In genomic region chr1:61114178-61114870, GRCh38 we compare ENCODE assay signal across 11 cellular contexts. TPM values are rescaled to one million over a fixed set of nuclear protein-coding genes. Genes with fewer than 3 reads are reported as not detected.
DNase-seq lines count a peak whose midpoint lies in the region; ATAC-seq, FAIRE-seq and TF ChIP-seq lines count a peak whose summit lies in the region.
"Had no signal": no experiment of that assay in that cellular context is flagged by ENCODE, and none has a peak within 500 bp of the region (broad histone marks: within the 10 kb centered on the region; RNA-seq: fewer than 3 reads in every experiment).

No MANE protein-coding gene starts in this region.

- H3K4me3 Mint-ChIP-seq in activated naive CD8-positive, alpha-beta T cell treated with anti-CD3 and anti-CD28 coated beads for 36 hours, result no peak overlapping the region
- no peak overlapping the region for H3K4me3 Mint-ChIP-seq in activated T-helper 17 cell treated with anti-CD3 and anti-CD28 coated beads, Interleukin-2, amount 50 U/mL, for 72 hours
- H3K4me3 Mint-ChIP-seq: CD8-positive, alpha-beta T cell had no signal

- no peak overlapping the region for H4K91ac ChIP-seq in H1 (replicated peaks; ENCODE audit: insufficient read length, low read length)

- H4K20me1 ChIP-seq in H1 (replicated peaks in 1 of 2; ENCODE audit: control insufficient read depth in 1 of 2, insufficient read depth in 2 of 2, low read length in 2 of 2), result no peaks in the 10 kb centered on the region

- H4K8ac ChIP-seq in H1 (ENCODE audit: extremely low read depth, insufficient read depth, low read length), result no peak overlapping the region

- no peaks in the 10 kb centered on the region for H3K9me3 Mint-ChIP-seq in activated naive CD8-positive, alpha-beta T cell treated with anti-CD3 and anti-CD28 coated beads for 36 hours
- H3K9me3 Mint-ChIP-seq in activated T-helper 17 cell treated with anti-CD3 and anti-CD28 coated beads, Interleukin-2, amount 50 U/mL, for 72 hours, result no peaks in the 10 kb centered on the region
- H3K9me3 Mint-ChIP-seq: CD8-positive, alpha-beta T cell had no signal

- no peak overlapping the region for H3K56ac ChIP-seq in H1 (replicated peaks; ENCODE audit: insufficient read length, low read depth, low read length)

- 95% methylated on average over 3 of the region's 3 CpGs; no CpG with 5 or more reads in 1 of the 2 experiments for WGBS in H1 (ENCODE audit: extremely low coverage in 1 of 2, insufficient coverage in 1 of 2, insufficient read length in 1 of 2, insufficient replicate concordance in 2 of 2, low coverage in 1 of 2, low lambda C conversion rate in 2 of 2, missing lambda C conversion rate in 1 of 2), 2 experiments
- 64% methylated on average over 3 of the region's 3 CpGs for WGBS in right lobe of liver (ENCODE audit: insufficient coverage, low coverage, low lambda C conversion rate, missing lambda C conversion rate)

- H3K9ac ChIP-seq in H1 (replicated peaks in 1 of 4; ENCODE audit: extremely low read depth in 1 of 4, low read depth in 3 of 4, low read length in 3 of 4), result no peak overlapping the region

- H3K79me1 ChIP-seq in H1 (ENCODE audit: low read depth, low read length), result no peaks in the 10 kb centered on the region

- no peak overlapping the region for H2AFZ ChIP-seq in H1 (ENCODE audit: low read length)

- TF ChIP-seq EP300 in H1 (IDR thresholded peaks at IDR 0.05; ENCODE audit: borderline replicate concordance in 1 of 2, low read depth in 2 of 2, low read length in 2 of 2), result no peak

- H3K27ac Mint-ChIP-seq in activated naive CD8-positive, alpha-beta T cell treated with anti-CD3 and anti-CD28 coated beads for 36 hours, result no peak overlapping the region
- H3K27ac Mint-ChIP-seq in activated T-helper 17 cell treated with anti-CD3 and anti-CD28 coated beads, Interleukin-2, amount 50 U/mL, for 72 hours, result no peak overlapping the region
- H3K27ac Mint-ChIP-seq: CD8-positive, alpha-beta T cell had no signal

- H4K5ac ChIP-seq in H1 (ENCODE audit: insufficient read length, low read depth, low read length), result no peak overlapping the region

- no peak overlapping the region for H2BK15ac ChIP-seq in H1 (ENCODE audit: low read length)

- no peaks in the 10 kb centered on the region for H3K9me3 ChIP-seq in HEK293 (ENCODE audit: control insufficient read depth, insufficient read depth, low read depth, low read length)
- H3K9me3 ChIP-seq in H1 (ENCODE audit: insufficient read depth in 2 of 2, low read depth in 1 of 2, low read length in 1 of 2), result no peaks in the 10 kb centered on the region
- no peaks in the 10 kb centered on the region for H3K9me3 ChIP-seq in right lobe of liver
- H3K9me3 ChIP-seq: Caco-2 had no signal

- H3K27ac ChIP-seq in HEK293 (ENCODE audit: extremely low read depth, low read depth, low read length), result no peak overlapping the region
- no peak overlapping the region for H3K27ac ChIP-seq in H1 (ENCODE audit: low read depth, low read length)
- peak overlapping the region; percentile 61 to 85 (median 78) for H3K27ac ChIP-seq in right lobe of liver

- no peak overlapping the region for H3K14ac ChIP-seq in H1 (ENCODE audit: insufficient read length)

- ATAC-seq in right lobe of liver, result peak; percentile 72 to 77 (median 73)
- ATAC-seq in activated T-helper 17 cell treated with anti-CD3 and anti-CD28 coated beads, Interleukin-2, amount 50 U/mL, for 72 hours (replicated peaks), result no peak
- ATAC-seq: CD8-positive, alpha-beta T cell; HCT116 had no signal

- no peak for DNase-seq in H1 (ENCODE audit: low read depth in 1 of 2, low spot score in 2 of 2)
- DNase-seq in right lobe of liver, result no peak
- DNase-seq in activated naive CD8-positive, alpha-beta T cell treated with anti-CD3 and anti-CD28 coated beads for 36 hours, result no peak
- DNase-seq in dedifferentiated amniotic fluid mesenchymal stem cell (ENCODE audit: extremely low spot score), result no peak
- DNase-seq: CD8-positive, alpha-beta T cell; IMR-90 had no signal

- peaks cover 6% of the 10 kb centered on the region for H3K4me1 Mint-ChIP-seq in activated naive CD8-positive, alpha-beta T cell treated with anti-CD3 and anti-CD28 coated beads for 36 hours
- H3K4me1 Mint-ChIP-seq in activated T-helper 17 cell treated with anti-CD3 and anti-CD28 coated beads, Interleukin-2, amount 50 U/mL, for 72 hours, result no peaks in the 10 kb centered on the region

- no peaks in the 10 kb centered on the region for H3K36me3 ChIP-seq in HEK293 (ENCODE audit: control insufficient read depth in 2 of 2, insufficient read depth in 1 of 2, low read length in 2 of 2)
- no peaks in the 10 kb centered on the region for H3K36me3 ChIP-seq in H1 (ENCODE audit: control insufficient read depth in 2 of 4, insufficient read depth in 4 of 4, low read length in 3 of 4)
- H3K36me3 ChIP-seq in right lobe of liver, result no peaks in the 10 kb centered on the region

- H2AK5ac ChIP-seq in H1 (ENCODE audit: low read depth, low read length), result no peak overlapping the region

- no peak for FAIRE-seq in H1 (lab: Jason Lieb, UNC)

- H3K4me1 ChIP-seq in HEK293 (ENCODE audit: control insufficient read depth, insufficient read depth, low read length) (peaks cover 16% of the 10 kb centered on the region), H1 (replicated peaks in 1 of 4; ENCODE audit: control insufficient read depth in 3 of 4, insufficient read depth in 4 of 4, low read length in 3 of 4) (peaks cover 0 to 7% (median 0%) of the 10 kb centered on the region in 4 experiments; a peak in 1 of 7 replicates), right lobe of liver (peaks cover 0 to 88% (median 24%) of the 10 kb centered on the region in 4 donors)

- H3K27me3 ChIP-seq in H1 (replicated peaks in 1 of 4; ENCODE audit: control insufficient read depth in 3 of 4, extremely low read depth in 1 of 4, insufficient read depth in 3 of 4, low read length in 3 of 4), result no peaks in the 10 kb centered on the region
- H3K27me3 ChIP-seq in right lobe of liver, result no peaks in the 10 kb centered on the region

- H3K23ac ChIP-seq in H1 (ENCODE audit: insufficient read length), result no peak overlapping the region

- H3K4me3 ChIP-seq in HEK293 (ENCODE audit: low read depth, low read length) (no peak overlapping the region), H1 (ENCODE audit: extremely low read depth in 1 of 4, insufficient read depth in 2 of 4, low read depth in 3 of 4, low read length in 4 of 4) (no peak overlapping the region), right lobe of liver (no peak overlapping the region)

- POLR2A ChIA-PET in HEK293 (lab: Yijun Ruan, JAX), result no interaction called here
- POLR2A ChIA-PET in H1 (lab: Charles Lee; ENCODE audit: partially characterized antibody), result no interaction called here

- intact Hi-C loops in right lobe of liver (cut with DNase I), result no loop called here

- H3K36me3 Mint-ChIP-seq in activated naive CD8-positive, alpha-beta T cell treated with anti-CD3 and anti-CD28 coated beads for 36 hours, result peaks cover 5% of the 10 kb centered on the region
- no peaks in the 10 kb centered on the region for H3K36me3 Mint-ChIP-seq in activated T-helper 17 cell treated with anti-CD3 and anti-CD28 coated beads, Interleukin-2, amount 50 U/mL, for 72 hours (ENCODE audit: low read depth)
- H3K36me3 Mint-ChIP-seq: CD14-positive monocyte; CD8-positive, alpha-beta T cell had no signal

- no peaks in the 10 kb centered on the region for H3K27me3 Mint-ChIP-seq in activated naive CD8-positive, alpha-beta T cell treated with anti-CD3 and anti-CD28 coated beads for 36 hours
- no peaks in the 10 kb centered on the region for H3K27me3 Mint-ChIP-seq in activated T-helper 17 cell treated with anti-CD3 and anti-CD28 coated beads, Interleukin-2, amount 50 U/mL, for 72 hours

- TF ChIP-seq POLR2A in H1 (IDR thresholded peaks at IDR 0.05; ENCODE audit: control extremely low read depth in 1 of 2, low read depth in 2 of 2, low read length in 2 of 2) (no peak), right lobe of liver (IDR thresholded peaks at IDR 0.05) (no peak)

- no peak overlapping the region for H2BK5ac ChIP-seq in H1 (ENCODE audit: low read depth, low read length)

- H2BK12ac ChIP-seq in H1 (ENCODE audit: low read depth, low read length), result no peak overlapping the region

- no peaks in the 10 kb centered on the region for H3K23me2 ChIP-seq in H1 (ENCODE audit: low read depth, low read length)

- H3K4ac ChIP-seq in H1 (replicated peaks; ENCODE audit: insufficient read length, low read depth, low read length), result no peak overlapping the region

- H3K79me2 ChIP-seq in H1 (ENCODE audit: control insufficient read depth in 1 of 2, insufficient read depth in 2 of 2, low read length in 2 of 2), result no peaks in the 10 kb centered on the region

- no peak overlapping the region for H3K18ac ChIP-seq in H1 (ENCODE audit: extremely low read depth, low read length)

- no peak overlapping the region for H2BK120ac ChIP-seq in H1 (replicated peaks; ENCODE audit: low read depth, low read length)

- H3K4me2 ChIP-seq in H1 (ENCODE audit: insufficient read depth in 1 of 2, low read depth in 2 of 2, low read length in 2 of 2), result no peak overlapping the region

- TF ChIP-seq RAD21 in H1 (IDR thresholded peaks at IDR 0.05 in 1 of 2, conservative IDR thresholded peaks at IDR 0.05 in 1 of 2; ENCODE audit: low read depth in 2 of 2, low read length in 2 of 2), result no peak

- no peak for TF ChIP-seq CTCF in HEK293 (tag by site-specific recombination; IDR thresholded peaks at IDR 0.05)
- TF ChIP-seq CTCF in H1 (IDR thresholded peaks at IDR 0.05; ENCODE audit: control extremely low read depth in 1 of 3, insufficient read depth in 1 of 3, low read depth in 1 of 3, low read length in 3 of 3), result no peak
- no peak for TF ChIP-seq CTCF in right lobe of liver (IDR thresholded peaks at IDR 0.05)

- no peak overlapping the region for H2BK20ac ChIP-seq in H1 (ENCODE audit: low read length)

- CTCF ChIA-PET in HEK293 (lab: Yijun Ruan, JAX) (no interaction called here), H1 (lab: Charles Lee; ENCODE audit: partially characterized antibody) (interaction anchor here (1.2 kb wide), 1 partner anchor 349 kb away, joined by 3 read pairs; no protein-coding TSS in a partner anchor)

TF ChIP-seq in HEK293, 187 proteins besides CTCF, POLR2A, EP300 and RAD21 (continues in another document):
- peak; percentile 99; the same call in 1 of the 2 replicates for TF ChIP-seq ZNF121 (tag by site-specific recombination; IDR thresholded peaks at IDR 0.05)

RNA-seq across cellular contexts. Expression of gene NFIA, which starts 32.0 kb away (rescaled TPM):
- 1.8 and 2.3 TPM in 2 replicates for total RNA-seq in H1 (2021; fragmentation: NEBNext Ultra II Directional; extraction: Animal tissue kit (Norgen Biotek cat#: 25700))
- 1.4 and 2.3 TPM in 2 replicates for polyA plus RNA-seq in H1 (2011; rRNA removed)
- 1.0 TPM for polyA plus RNA-seq in H1 (2011; cell fraction: cytosol; rRNA removed)
- 2.8 TPM for polyA plus RNA-seq in H1 (2011; cell fraction: nucleus; rRNA removed)
- polyA plus RNA-seq in H1 (2012, experiment 1 of 2), result 1.1 to 1.5 TPM (median 1.3 TPM) in 4 replicates
- polyA plus RNA-seq in H1 (2012, experiment 2 of 2), result 0.25 TPM
- 1.4 TPM for polyA plus RNA-seq in H1 (2013, experiment 1 of 2)
- polyA plus RNA-seq in H1 (2013, experiment 2 of 2), result 1.3 TPM
- 7.0 and 13.4 TPM in 2 replicates for polyA minus RNA-seq in H1 (2011; rRNA and poly(A)+ RNA removed)
- polyA minus RNA-seq in H1 (2011; cell fraction: cytosol; rRNA and poly(A)+ RNA removed), result 4.1 TPM
- polyA minus RNA-seq in H1 (2011; cell fraction: nucleus; rRNA and poly(A)+ RNA removed), result 12.6 TPM
- 10 to 100 TPM; 36.7 to 97.2 (median 57.9) TPM for total RNA-seq in right lobe of liver
- 1 to 10 TPM; 1.3 to 1.7 TPM for total RNA-seq in activated naive CD8-positive, alpha-beta T cell treated with anti-CD3 and anti-CD28 coated beads for 36 hours
- 1 to 10 TPM; 3.5 to 5.1 TPM for total RNA-seq in activated T-helper 17 cell treated with anti-CD3 and anti-CD28 coated beads, Interleukin-2, amount 50 U/mL, for 72 hours

Comparison
In these comparisons a context has a peak if more than half of its experiments do, and no peak if none do; other contexts are left out.
1. H3K27ac ChIP-seq: peak in right lobe of liver (3 of 3); none in HEK293 (single experiment) and H1 (single experiment).
2. RNA of gene NFIA, which starts 32.0 kb away (total RNA-seq): 36.7 to 97.2 TPM in right lobe of liver; 3.5 to 5.1 TPM in activated T-helper 17 cell treated with anti-CD3 and anti-CD28 coated beads, Interleukin-2, amount 50 U/mL, for 72 hours, 1.8 to 2.3 TPM in H1 and 1.3 to 1.7 TPM in activated naive CD8-positive, alpha-beta T cell treated with anti-CD3 and anti-CD28 coated beads for 36 hours; every median in the first group is over 4 times any median in the second.